Comparison of ENCODE assay signal across 11 cellular contexts in genomic region chr5:94700592-94700991, GRCh38.
DNase-seq lines count a peak whose midpoint lies in the region; ATAC-seq and TF ChIP-seq lines count a peak whose summit lies in the region.
"Had no signal": no experiment of that assay in that cellular context is flagged by ENCODE, and none has a peak within 500 bp of the region (broad histone marks: within the 10 kb centered on the region; RNA-seq: fewer than 3 reads in every experiment).

No MANE protein-coding gene starts in this region.

- H3K4me1 ChIP-seq in tibial nerve = no peaks in the 10 kb centered on the region
- H3K4me1 ChIP-seq: BLaER1 had no signal

- TF ChIP-seq CTCF in GM12865 (IDR thresholded peaks at IDR 0.05; ENCODE audit: insufficient read depth, low read depth, low read length, missing control alignments) = no peak
- TF ChIP-seq CTCF in tibial nerve (IDR thresholded peaks at IDR 0.05) = no peak

- DNase-seq in GM12865 (ENCODE audit: low read depth) (peak; percentile 52), NCI-H69 (lab: John Stamatoyannopoulos, UW) (peak; percentile 26), NCI-H526 treated with DMSO at 0.1 percent for 48 hours (lab: John Stamatoyannopoulos, UW) (no peak), tibial nerve (ENCODE audit: low spot score in 2 of 2) (no peak)
- no peak for DNase-seq in stimulated activated CD4-positive, alpha-beta T cell treated with anti-CD3 and anti-CD28 coated beads, Interleukin-2, amount 100 ng/mL, for 48 hours
- DNase-seq: substantia nigra had no signal

- H3K27ac ChIP-seq in tibial nerve = no peak overlapping the region
- H3K27ac ChIP-seq: BLaER1 had no signal

- no peaks in the 10 kb centered on the region for H3K9me3 ChIP-seq in tibial nerve
- H3K9me3 ChIP-seq: BLaER1 had no signal

- TF ChIP-seq EP300 in tibial nerve (IDR thresholded peaks at IDR 0.05) = no peak

- ATAC-seq in GM19438 (IDR thresholded peaks at IDR 0.05; ENCODE audit: low read depth, unreplicated experiment) = peak; percentile 67
- peak; percentile 82 for ATAC-seq in HG02885 (IDR thresholded peaks at IDR 0.05; ENCODE audit: poor library complexity, unreplicated experiment)
- ATAC-seq in GM19397 (IDR thresholded peaks at IDR 0.05; ENCODE audit: unreplicated experiment) = no peak
- ATAC-seq: K562 had no signal

- no peak overlapping the region for H3K4me3 ChIP-seq in GM12865 (ENCODE audit: low read depth, low read length)
- no peak overlapping the region for H3K4me3 ChIP-seq in tibial nerve
- H3K4me3 ChIP-seq: BLaER1, K562 had no signal

- WGBS in tibial nerve, 2 donors = 94 to 96% methylated on average over 1 of the region's 1 CpG

- no peaks in the 10 kb centered on the region for H3K27me3 ChIP-seq in tibial nerve
- H3K27me3 ChIP-seq: BLaER1 had no signal

- TF ChIP-seq POLR2A in tibial nerve (IDR thresholded peaks at IDR 0.05) = no peak

- no peaks in the 10 kb centered on the region for H3K36me3 ChIP-seq in tibial nerve
- H3K36me3 ChIP-seq: BLaER1 had no signal

Comparison
In these comparisons a context has a peak if more than half of its experiments do, and no peak if none do; other contexts are left out.
1. DNase-seq: peak in GM12865 (single experiment) and NCI-H69 (single experiment); none in NCI-H526 treated with DMSO at 0.1 percent for 48 hours (single experiment), stimulated activated CD4-positive, alpha-beta T cell treated with anti-CD3 and anti-CD28 coated beads, Interleukin-2, amount 100 ng/mL, for 48 hours (0 of 2) and tibial nerve (0 of 2).